In genomic region chr18:23719634-23720201, GRCh38 we compare ENCODE assay signal across 2 cellular contexts.
TF ChIP-seq lines count a peak whose summit lies in the region.

No MANE protein-coding gene starts in this region.

TF ChIP-seq in H1, 55 proteins besides CTCF, POLR2A, EP300 and RAD21 (continued from another document):
- peak; percentile 74 for TF ChIP-seq BACH1 (IDR thresholded peaks at IDR 0.05; ENCODE audit: low read length)
- TF ChIP-seq TAF7 (optimal IDR thresholded peaks at IDR 0.05; ENCODE audit: borderline replicate concordance, low read depth, low read length): no peak
- peak; percentile 45; the same call in 1 of the 2 replicates for TF ChIP-seq MAFK (IDR thresholded peaks at IDR 0.05; ENCODE audit: low read depth, low read length)
- TF ChIP-seq TCF12 (IDR thresholded peaks at IDR 0.05; ENCODE audit: low read depth, low read length): no peak
- TF ChIP-seq RFX5 (IDR thresholded peaks at IDR 0.05; ENCODE audit: borderline replicate concordance, low read depth, low read length): no peak
- TF ChIP-seq TBP (IDR thresholded peaks at IDR 0.05; ENCODE audit: low read depth, low read length): no peak
- no peak for TF ChIP-seq SP4 (IDR thresholded peaks at IDR 0.05; ENCODE audit: low read length)
- TF ChIP-seq SIRT6 (IDR thresholded peaks at IDR 0.05; ENCODE audit: low read length): no peak
- no peak for TF ChIP-seq CTBP2 (IDR thresholded peaks at IDR 0.05; ENCODE audit: borderline replicate concordance, insufficient read depth, insufficient read length, low read length)
- no peak for TF ChIP-seq BCL11A (IDR thresholded peaks at IDR 0.05; ENCODE audit: low read depth in 2 of 2, low read length in 2 of 2)
- no peak for TF ChIP-seq ATF2 (IDR thresholded peaks at IDR 0.05; ENCODE audit: low read length)
- TF ChIP-seq CEBPB (IDR thresholded peaks at IDR 0.05; ENCODE audit: low read depth, low read length): no peak
- TF ChIP-seq JUND (IDR thresholded peaks at IDR 0.05; ENCODE audit: low read length): peak; percentile 72; the same call in 1 of the 2 replicates
- TF ChIP-seq MAX (IDR thresholded peaks at IDR 0.05): no peak
- TF ChIP-seq SAP30 (IDR thresholded peaks at IDR 0.05; ENCODE audit: insufficient read depth, insufficient replicate concordance, low read length): no peak
- no peak for TF ChIP-seq ATF3 (IDR thresholded peaks at IDR 0.05; ENCODE audit: insufficient read depth, low read depth, low read length)
TF ChIP-seq in H1: peak in this region for 3.

TF ChIP-seq in WTC11, 78 proteins besides CTCF, POLR2A, EP300 and RAD21 (continued from another document):
- no peak for TF ChIP-seq ZNF281 (CRISPR knock-in tag; IDR thresholded peaks at IDR 0.05)
- no peak for TF ChIP-seq ZNF532 (CRISPR knock-in tag; IDR thresholded peaks at IDR 0.05; ENCODE audit: borderline replicate concordance)
- TF ChIP-seq ATF1 (CRISPR knock-in tag; IDR thresholded peaks at IDR 0.05): no peak
- no peak for TF ChIP-seq PRRX2 (CRISPR knock-in tag; IDR thresholded peaks at IDR 0.05)
- no peak for TF ChIP-seq ZBTB43 (CRISPR knock-in tag; IDR thresholded peaks at IDR 0.05)
- no peak for TF ChIP-seq IRF2 (CRISPR knock-in tag; IDR thresholded peaks at IDR 0.05; ENCODE audit: borderline replicate concordance, low read depth)
- no peak for TF ChIP-seq NR1H2 (CRISPR knock-in tag; IDR thresholded peaks at IDR 0.05)
- no peak for TF ChIP-seq FOXP1 (CRISPR knock-in tag; IDR thresholded peaks at IDR 0.05; ENCODE audit: borderline replicate concordance)
- TF ChIP-seq IRF1 (CRISPR knock-in tag; IDR thresholded peaks at IDR 0.05): no peak
- TF ChIP-seq SMAD4 (CRISPR knock-in tag; IDR thresholded peaks at IDR 0.05): no peak
- no peak for TF ChIP-seq JAZF1 (CRISPR knock-in tag; IDR thresholded peaks at IDR 0.05)
- no peak for TF ChIP-seq ATF6 (CRISPR knock-in tag; IDR thresholded peaks at IDR 0.05)
- no peak for TF ChIP-seq ETV6 (CRISPR knock-in tag; IDR thresholded peaks at IDR 0.05)
- no peak for TF ChIP-seq PREB (CRISPR knock-in tag; IDR thresholded peaks at IDR 0.05; ENCODE audit: borderline replicate concordance)
- no peak for TF ChIP-seq TCF7 (CRISPR knock-in tag; IDR thresholded peaks at IDR 0.05; ENCODE audit: low read depth)
- TF ChIP-seq ZBTB21 (CRISPR knock-in tag; IDR thresholded peaks at IDR 0.05; ENCODE audit: borderline replicate concordance): no peak
- TF ChIP-seq GABPB1 (CRISPR knock-in tag; IDR thresholded peaks at IDR 0.05): no peak
- no peak for TF ChIP-seq CBFB (CRISPR knock-in tag; IDR thresholded peaks at IDR 0.05; ENCODE audit: low read depth)
